ENCODE assay signal across 8 cellular contexts in the genomic region with DNA sequence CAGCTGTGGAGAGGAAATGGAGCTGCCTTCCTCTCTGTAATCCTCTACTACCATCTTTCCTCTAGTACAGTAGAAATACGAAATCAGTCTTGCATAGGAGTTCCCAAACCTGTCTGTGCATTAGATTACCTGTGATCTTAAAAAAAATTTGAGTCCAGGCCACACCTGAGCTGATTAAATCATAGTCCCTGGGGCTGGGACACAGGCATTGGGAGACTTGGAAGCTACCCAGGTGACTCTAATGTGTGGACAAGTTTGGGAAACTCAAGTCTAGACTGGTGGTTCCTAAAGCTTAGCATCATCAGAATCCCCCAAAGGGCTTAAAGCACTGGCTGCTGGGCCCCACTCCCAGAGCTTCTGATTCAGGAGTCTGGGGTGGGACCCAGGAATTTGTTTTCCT.
"Had no signal": no experiment of that assay in that cellular context is flagged by ENCODE, and none has a peak within 500 bp of the region (broad histone marks: within the 10 kb centered on the region; RNA-seq: fewer than 3 reads in every experiment).

No MANE protein-coding gene starts in this region.

- H3K4me1 ChIP-seq: HAP-1 had no signal

- H3K36me3 ChIP-seq: HAP-1 had no signal

- H2AFZ ChIP-seq: GM23248 had no signal

- H3K4me3 ChIP-seq: GM23248, HAP-1 had no signal

- DNase-seq: GM23248, GOT3, H7, HFFc6 had no signal

- ATAC-seq: HCT116, HepG2 had no signal

- FAIRE-seq: HepG2 had no signal

- H3K9me3 ChIP-seq: HAP-1 had no signal

- H3K27ac ChIP-seq: GM23248, HL-60 had no signal

- H3K9ac ChIP-seq: GM23248 had no signal
